10 cellular contexts compared by ENCODE assay signal in genomic region chr2:696463-696862, GRCh38. TPM values are rescaled to one million over a fixed set of nuclear protein-coding genes. Genes with fewer than 3 reads are reported as not detected.
DNase-seq lines count a peak whose midpoint lies in the region; ATAC-seq and TF ChIP-seq lines count a peak whose summit lies in the region.
"Had no signal": no experiment of that assay in that cellular context is flagged by ENCODE, and none has a peak within 500 bp of the region (broad histone marks: within the 10 kb centered on the region; RNA-seq: fewer than 3 reads in every experiment).

No MANE protein-coding gene starts in this region.

- H3K27ac ChIP-seq in SK-N-MC = no peak overlapping the region
- H3K27ac ChIP-seq in body of pancreas = peak overlapping the region in 1 of 4 donors; percentile 26
- no peak overlapping the region for H3K27ac ChIP-seq in RWPE1

- no peaks in the 10 kb centered on the region for H3K9me3 ChIP-seq in SK-N-MC (ENCODE audit: low read depth, low read length)
- no peaks in the 10 kb centered on the region for H3K9me3 ChIP-seq in body of pancreas

- POLR2A ChIA-PET in RWPE1 (lab: Yijun Ruan, JAX; ENCODE audit: low non-redundant PET) = no interaction called here

- peaks cover 12% of the 10 kb centered on the region for H3K27me3 Mint-ChIP-seq in activated naive CD4-positive, alpha-beta T cell treated with anti-CD3 and anti-CD28 coated beads for 36 hours (ENCODE audit: low read depth)

- DNase-seq in SK-N-MC (ENCODE audit: low read depth, low spot score) (no peak), body of pancreas (no peak), kidney tubule cell (ENCODE audit: low spot score) (no peak), RWPE1 (ENCODE audit: low spot score) (no peak)
- no peak for DNase-seq in activated naive CD4-positive, alpha-beta T cell treated with anti-CD3 and anti-CD28 coated beads for 36 hours
- DNase-seq: NK-92 treated with Interleukin-12 subunit alpha and Interleukin-12 subunit beta, amount 100 ng/mL, for 24 hours had no signal

- no peaks in the 10 kb centered on the region for H3K27me3 ChIP-seq in body of pancreas

- no peak overlapping the region for H3K4me3 Mint-ChIP-seq in activated naive CD4-positive, alpha-beta T cell treated with anti-CD3 and anti-CD28 coated beads for 36 hours
- H3K4me3 Mint-ChIP-seq: activated naive CD8-positive, alpha-beta T cell had no signal

- peak; percentile 97 for ATAC-seq in GM18498 (IDR thresholded peaks at IDR 0.05; ENCODE audit: unreplicated experiment)
- peak; percentile 98 for ATAC-seq in GM21367 (IDR thresholded peaks at IDR 0.05; ENCODE audit: unreplicated experiment)
- ATAC-seq in HG03066 (IDR thresholded peaks at IDR 0.05; ENCODE audit: low read depth, unreplicated experiment) = peak; percentile 94
- ATAC-seq in body of pancreas = no peak

- H3K36me3 ChIP-seq in SK-N-MC (ENCODE audit: insufficient read depth, low read length) (no peaks in the 10 kb centered on the region), body of pancreas (replicated peaks in 1 of 2; ENCODE audit: insufficient read depth in 1 of 2, low read depth in 2 of 2) (no peaks in the 10 kb centered on the region)

- H3K36me3 Mint-ChIP-seq in activated naive CD4-positive, alpha-beta T cell treated with anti-CD3 and anti-CD28 coated beads for 36 hours (ENCODE audit: low read depth) = no peaks in the 10 kb centered on the region
- H3K36me3 Mint-ChIP-seq: activated naive CD8-positive, alpha-beta T cell had no signal

- H3K4me1 Mint-ChIP-seq in activated naive CD4-positive, alpha-beta T cell treated with anti-CD3 and anti-CD28 coated beads for 36 hours (ENCODE audit: low read depth) = no peaks in the 10 kb centered on the region

- CTCF ChIA-PET in activated naive CD4-positive, alpha-beta T cell treated with anti-CD3 and anti-CD28 coated beads for 36 hours (lab: Charles Lee) = no interaction called here
- CTCF ChIA-PET in RWPE1 (lab: Yijun Ruan, JAX) = no interaction called here

- peaks cover 10% of the 10 kb centered on the region for H3K9me3 Mint-ChIP-seq in activated naive CD4-positive, alpha-beta T cell treated with anti-CD3 and anti-CD28 coated beads for 36 hours

- H3K27ac Mint-ChIP-seq in activated naive CD4-positive, alpha-beta T cell treated with anti-CD3 and anti-CD28 coated beads for 36 hours = no peak overlapping the region
- H3K27ac Mint-ChIP-seq: activated naive CD8-positive, alpha-beta T cell had no signal

- TF ChIP-seq CTCF in body of pancreas (IDR thresholded peaks at IDR 0.05) = no peak
- no peak for TF ChIP-seq CTCF in RWPE1 (conservative IDR thresholded peaks at IDR 0.05; ENCODE audit: low read depth)

- H3K4me3 ChIP-seq in SK-N-MC (no peak overlapping the region), body of pancreas (no peak overlapping the region)

- H3K9ac ChIP-seq in SK-N-MC (ENCODE audit: insufficient read length) = peak overlapping the region; percentile 25

- H3K4me1 ChIP-seq in body of pancreas = peaks cover 30% of the 10 kb centered on the region

- no peak for TF ChIP-seq POLR2A in body of pancreas (IDR thresholded peaks at IDR 0.05)

- 79 to 84% methylated on average over 5 of the region's 5 CpGs for WGBS in body of pancreas, 2 donors

- intact Hi-C loops in body of pancreas (cut with DNase I) = no loop called here
- intact Hi-C loops in activated naive CD4-positive, alpha-beta T cell treated with anti-CD3 and anti-CD28 coated beads for 36 hours (cut with micrococcal nuclease) = no loop called here

RNA-seq across cellular contexts. Expression of gene TMEM18, which starts 19.3 kb away (rescaled TPM):
- total RNA-seq in body of pancreas = 10 to 100 TPM; 10.9 to 13.2 TPM
- total RNA-seq in activated naive CD4-positive, alpha-beta T cell treated with anti-CD3 and anti-CD28 coated beads for 36 hours = 10 to 100 TPM; 22.4 to 25.1 TPM
